In the genomic region with DNA sequence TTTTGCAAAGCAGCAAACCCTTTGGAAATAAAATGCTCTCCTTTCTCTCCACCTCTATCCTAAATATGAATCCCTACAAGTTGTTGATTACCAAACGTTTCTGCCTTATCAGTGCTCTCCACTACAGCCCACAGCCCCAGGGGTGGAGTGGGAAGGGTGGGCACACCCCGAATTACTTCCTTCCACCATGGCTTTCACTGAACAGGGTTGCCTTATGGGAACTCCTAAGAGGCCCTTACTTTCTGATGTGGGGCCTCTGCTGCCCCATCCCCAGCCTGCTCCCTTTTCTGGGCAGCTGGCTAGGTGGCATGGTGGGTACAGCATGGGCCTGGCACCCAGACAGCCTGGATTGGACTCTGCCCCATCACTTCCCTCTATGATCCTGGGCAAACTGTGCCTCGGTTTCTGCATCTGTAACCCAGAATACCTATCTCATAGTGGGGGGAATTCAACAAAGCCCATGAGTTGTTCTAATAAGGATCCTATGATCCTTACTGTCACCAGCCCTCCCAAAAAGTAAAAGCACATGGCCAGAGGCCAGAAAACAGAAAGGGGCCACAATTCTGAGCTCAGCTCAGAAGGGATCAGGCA, we compare ENCODE assay signal across 17 cellular contexts. TPM values are rescaled to one million over a fixed set of nuclear protein-coding genes. Genes with fewer than 3 reads are reported as not detected.
DNase-seq lines count a peak whose midpoint lies in the region; ATAC-seq, FAIRE-seq and TF ChIP-seq lines count a peak whose summit lies in the region.
"Had no signal": no experiment of that assay in that cellular context is flagged by ENCODE, and none has a peak within 500 bp of the region (broad histone marks: within the 10 kb centered on the region; RNA-seq: fewer than 3 reads in every experiment).

No MANE protein-coding gene starts in this region.

- intact Hi-C loops in K562 (cut with micrococcal nuclease): loop anchor here (5.0 kb wide), 1 partner anchor 46 kb away; a partner anchor contains a TSS

- peaks cover 12 to 13% of the 10 kb centered on the region in 2 experiments; a peak in 3 of 5 replicates for H3K4me1 ChIP-seq in K562 (replicated peaks in 1 of 2; ENCODE audit: control insufficient read depth in 2 of 2, insufficient read depth in 2 of 2, low read length in 2 of 2)
- no peaks in the 10 kb centered on the region for H3K4me1 ChIP-seq in osteoblast (ENCODE audit: insufficient read depth, low read length)
- H3K4me1 ChIP-seq in small intestine (ENCODE audit: control insufficient read depth in 2 of 2, insufficient read depth in 1 of 2, low read depth in 1 of 2, low read length in 1 of 2): no peaks in the 10 kb centered on the region
- H3K4me1 ChIP-seq: Caco-2 had no signal

- ATAC-seq in K562 (peak; percentile 74), GM21723 (IDR thresholded peaks at IDR 0.05; ENCODE audit: unreplicated experiment) (no peak)
- ATAC-seq: CD8-positive, alpha-beta T cell; HCT116 had no signal

- peak overlapping the region; percentile 53 for H2AFZ ChIP-seq in K562 (ENCODE audit: low read depth, low read length)
- H2AFZ ChIP-seq in osteoblast (ENCODE audit: low read length): no peak overlapping the region
- H2AFZ ChIP-seq: GM23248 had no signal

- H4K20me1 ChIP-seq in K562 (replicated peaks; ENCODE audit: control insufficient read depth, insufficient read depth, low read length) (no peaks in the 10 kb centered on the region), osteoblast (ENCODE audit: insufficient read depth, low read length) (no peaks in the 10 kb centered on the region)

- H3K36me3 ChIP-seq in K562 (ENCODE audit: control insufficient read depth, insufficient read depth, low read length) (no peaks in the 10 kb centered on the region), osteoblast (ENCODE audit: insufficient read depth, low read length) (no peaks in the 10 kb centered on the region), small intestine (ENCODE audit: control insufficient read depth in 2 of 2, insufficient read depth in 2 of 2, low read length in 2 of 2) (no peaks in the 10 kb centered on the region)

- peaks cover 0 to 1% of the 10 kb centered on the region in 2 experiments; a peak in 1 of 5 replicates for H3K27me3 ChIP-seq in K562 (ENCODE audit: control insufficient read depth in 2 of 2, insufficient read depth in 2 of 2, low read length in 2 of 2)
- peaks cover 15% of the 10 kb centered on the region for H3K27me3 ChIP-seq in osteoblast (ENCODE audit: insufficient read depth, low read length)
- no peaks in the 10 kb centered on the region for H3K27me3 ChIP-seq in small intestine (ENCODE audit: control insufficient read depth in 2 of 2, insufficient read depth in 2 of 2, low read length in 2 of 2)

- H3K4me3 ChIP-seq in K562 (no peak overlapping the region), osteoblast (ENCODE audit: insufficient read depth, low read length) (no peak overlapping the region), small intestine (ENCODE audit: low read depth in 1 of 2, low read length in 2 of 2) (no peak overlapping the region)
- H3K4me3 ChIP-seq: GM23248 had no signal

- CTCF ChIA-PET in K562 (lab: Yijun Ruan, JAX; ENCODE audit: low intra/inter-chr PET ratio): no interaction called here

- no peak for TF ChIP-seq RAD21 in K562 (CRISPR knock-in tag; conservative IDR thresholded peaks at IDR 0.05 in 1 of 2, IDR thresholded peaks at IDR 0.05 in 1 of 2)

- 29% methylated on average over 3 of the region's 3 CpGs for WGBS in K562 (ENCODE audit: insufficient coverage, low coverage, missing lambda C conversion rate)
- WGBS in small intestine, 3 donors: 42 to 58% (median 48%) methylated on average over 3 of the region's 3 CpGs

- no peaks in the 10 kb centered on the region for H3K9me1 ChIP-seq in K562 (ENCODE audit: control insufficient read depth, insufficient read depth, low read length)

- H3K9me3 ChIP-seq in K562 (replicated peaks; ENCODE audit: control insufficient read depth, insufficient read depth, low read depth, low read length) (no peaks in the 10 kb centered on the region), osteoblast (ENCODE audit: low read depth, low read length) (no peaks in the 10 kb centered on the region), small intestine (ENCODE audit: control insufficient read depth, low read depth) (no peaks in the 10 kb centered on the region)
- H3K9me3 ChIP-seq: Caco-2 had no signal

- no peak overlapping the region for H3K27ac ChIP-seq in K562 (ENCODE audit: extremely low read depth, low read depth, low read length)
- H3K27ac ChIP-seq in osteoblast (ENCODE audit: low read depth, low read length): no peak overlapping the region
- H3K27ac ChIP-seq in small intestine (ENCODE audit: low read depth in 1 of 2, low read length in 1 of 2): no peak overlapping the region
- H3K27ac ChIP-seq: 22Rv1, GM23248, HL-60 had no signal

- in situ Hi-C loops in K562 (cut with MboI): loop anchor here (25.0 kb wide), 1 partner anchor 846 kb away; no protein-coding TSS in a partner anchor

- POLR2A ChIA-PET in K562 (lab: Yijun Ruan, JAX): no interaction called here

- TF ChIP-seq CTCF in K562 (IDR thresholded peaks at IDR 0.05 in 2 of 3, conservative IDR thresholded peaks at IDR 0.05 in 1 of 3; ENCODE audit: insufficient read depth in 2 of 3, low read depth in 1 of 3, low read length in 3 of 3) (no peak), osteoblast (IDR thresholded peaks at IDR 0.05; ENCODE audit: extremely low read depth, low read depth, low read length) (no peak)

- peak; percentile 35 for DNase-seq in CMK (ENCODE audit: low read depth)
- DNase-seq in OCI-M2 (lab: John Stamatoyannopoulos, UW; ENCODE audit: unreplicated experiment): peak; percentile 56
- DNase-seq in K562 (ENCODE audit: extremely low read depth in 1 of 4, low spot score in 3 of 4): peak; percentile 17 to 37 (median 24)
- peak; percentile 49 for DNase-seq in osteoblast (ENCODE audit: insufficient read length, low spot score, missing footprints)
- no peak for DNase-seq in small intestine
- no peak for DNase-seq in GM03348 (ENCODE audit: low spot score)
- no peak for DNase-seq in NCI-H2196 treated with DMSO at 0.1 percent for 48 hours (lab: John Stamatoyannopoulos, UW; ENCODE audit: unreplicated experiment)
- DNase-seq: Caco-2; CD8-positive, alpha-beta T cell; DND-41; GDM1; GM23248 had no signal

- BruUV-seq in K562 (replicated peaks; lab: Mats Ljungman, UMichigan): no TSS peak

- no peaks in the 10 kb centered on the region for H3K79me2 ChIP-seq in K562 (ENCODE audit: control insufficient read depth, insufficient read depth, low read length)
- no peaks in the 10 kb centered on the region for H3K79me2 ChIP-seq in osteoblast (ENCODE audit: insufficient read depth, low read length)

- no peak for TF ChIP-seq POLR2A in K562 (conservative IDR thresholded peaks at IDR 0.05)

- H3K4me2 ChIP-seq in K562 (ENCODE audit: insufficient read depth, low read length): no peak overlapping the region
- no peak overlapping the region for H3K4me2 ChIP-seq in osteoblast (ENCODE audit: insufficient read depth, low read length)

- H3K9ac ChIP-seq in K562 (ENCODE audit: insufficient read depth in 1 of 2, low read depth in 2 of 2, low read length in 2 of 2): 0 out of 4 replicates have a peak overlapping the region, but pooled peaks of 1 of the 2 experiments have one; percentile 32
- H3K9ac ChIP-seq: GM23248 had no signal

- FAIRE-seq in K562 (lab: Jason Lieb, UNC) (no peak), small intestine (lab: Jason Lieb, UNC) (no peak)
- FAIRE-seq: H54 had no signal

- TF ChIP-seq EP300 in K562 (IDR thresholded peaks at IDR 0.05; ENCODE audit: low read length): peak; percentile 31; the same call in 1 of the 2 replicates

RNA-seq across cellular contexts. Expression of a gene that starts 16.1 kb away (rescaled TPM):
- 4.5 and 4.7 TPM in 2 replicates for total RNA-seq in K562 (2011; cell fraction: chromatin; rRNA removed; ENCODE audit: low replicate concordance)
- total RNA-seq in K562 (2011; cell fraction: nucleolus; rRNA removed): 2.7 and 2.9 TPM in 2 replicates
- total RNA-seq in K562 (2011; cell fraction: nucleoplasm; rRNA removed): 3.7 and 4.7 TPM in 2 replicates
- total RNA-seq in K562 (2014; rRNA removed): 0.18 and 0.86 TPM in 2 replicates
- total RNA-seq in K562 (2014; rRNA removed; fragmentation: Illumina TruSeq; extraction: Trizol): 1.4 and 1.6 TPM in 2 replicates
- total RNA-seq in K562 (2015; rRNA removed; fragmentation: Illumina TruSeq; extraction: Trizol): 0.43 and 0.53 TPM in 2 replicates
- total RNA-seq in K562 (2021): 0.98 TPM in 2 replicates
- polyA plus RNA-seq in K562 (2011; rRNA removed): 0.62 and 1.3 TPM in 2 replicates
- polyA plus RNA-seq in K562 (2011; cell fraction: cytosol; rRNA removed): 0.58 and 0.69 TPM in 2 replicates
- polyA plus RNA-seq in K562 (2011; cell fraction: nucleus; rRNA removed): 0.55 and 1.2 TPM in 2 replicates
- polyA plus RNA-seq in K562 (2012): 0.98 and 1.3 TPM in 2 replicates
- 0.89 and 1.0 TPM in 2 replicates for polyA plus RNA-seq in K562 (2014; fragmentation: Illumina TruSeq; extraction: Trizol)
- polyA plus RNA-seq in K562 (2014; fragmentation: Nextera tagmentation; extraction: Ambion mirVana): 1 to 10 TPM in 1 of 2 experiments, under 1 TPM in 1; 0.94 to 1.1 TPM
- 0.81 and 1.1 TPM in 2 replicates for polyA plus RNA-seq in K562 (2014; rRNA removed)
- 0.81 and 2.1 TPM in 2 replicates for polyA minus RNA-seq in K562 (2011; rRNA and poly(A)+ RNA removed)
- not detected in 2 replicates for polyA minus RNA-seq in K562 (2011; cell fraction: cytosol; rRNA and poly(A)+ RNA removed)
- polyA minus RNA-seq in K562 (2011; cell fraction: nucleus; rRNA and poly(A)+ RNA removed): 0.94 and 1.8 TPM in 2 replicates
- total RNA-seq in osteoblast: 0.29 and 1.4 TPM in 2 replicates
- polyA plus RNA-seq in small intestine: 1 to 10 TPM; 1.6 to 3.0 (median 1.8) TPM
- total RNA-seq: CD8-positive, alpha-beta T cell; GM23248 had no signal

RNA-seq across cellular contexts. Expression of a gene that starts 44.7 kb away (rescaled TPM):
- total RNA-seq in K562 (2011; cell fraction: chromatin; rRNA removed; ENCODE audit: low replicate concordance): 5.7 and 14.8 TPM in 2 replicates
- total RNA-seq in K562 (2011; cell fraction: nucleolus; rRNA removed): 4.0 and 5.0 TPM in 2 replicates
- total RNA-seq in K562 (2011; cell fraction: nucleoplasm; rRNA removed): 6.6 and 8.5 TPM in 2 replicates
- total RNA-seq in K562 (2014; rRNA removed): 12.9 and 14.1 TPM in 2 replicates
- total RNA-seq in K562 (2014; rRNA removed; fragmentation: Illumina TruSeq; extraction: Trizol): 33.2 and 39.0 TPM in 2 replicates
- total RNA-seq in K562 (2015; rRNA removed; fragmentation: Illumina TruSeq; extraction: Trizol): 21.3 and 22.2 TPM in 2 replicates
- total RNA-seq in K562 (2021): 18.4 and 21.3 TPM in 2 replicates
- 15.6 and 22.2 TPM in 2 replicates for polyA plus RNA-seq in K562 (2011; rRNA removed)
- polyA plus RNA-seq in K562 (2011; cell fraction: cytosol; rRNA removed): 6.4 and 11.8 TPM in 2 replicates
- 3.9 and 6.5 TPM in 2 replicates for polyA plus RNA-seq in K562 (2011; cell fraction: nucleus; rRNA removed)
- 24.7 and 24.9 TPM in 2 replicates for polyA plus RNA-seq in K562 (2012)
- polyA plus RNA-seq in K562 (2014; fragmentation: Illumina TruSeq; extraction: Trizol): 28.5 and 33.5 TPM in 2 replicates
- 10 to 100 TPM; 47.6 to 58.9 TPM for polyA plus RNA-seq in K562 (2014; fragmentation: Nextera tagmentation; extraction: Ambion mirVana)
- polyA plus RNA-seq in K562 (2014; rRNA removed): 14.5 and 14.6 TPM in 2 replicates
- polyA minus RNA-seq in K562 (2011; rRNA and poly(A)+ RNA removed): 29.7 and 32.3 TPM in 2 replicates
- 8.5 and 12.4 TPM in 2 replicates for polyA minus RNA-seq in K562 (2011; cell fraction: cytosol; rRNA and poly(A)+ RNA removed)
- polyA minus RNA-seq in K562 (2011; cell fraction: nucleus; rRNA and poly(A)+ RNA removed): 2.2 and 5.6 TPM in 2 replicates
- 22.4 and 26.8 TPM in 2 replicates for total RNA-seq in osteoblast
- 100 to 1,000 TPM in 2 of 3 donors, 10 to 100 TPM in 1; 76.2 to 215 (median 128) TPM for polyA plus RNA-seq in small intestine

RNA-seq across cellular contexts. Expression of a gene that starts 44.9 kb away (rescaled TPM):
- total RNA-seq in K562 (2011; cell fraction: chromatin; rRNA removed; ENCODE audit: low replicate concordance): 24.6 and 83.9 TPM in 2 replicates
- 8.7 and 20.5 TPM in 2 replicates for total RNA-seq in K562 (2011; cell fraction: nucleolus; rRNA removed)
- total RNA-seq in K562 (2011; cell fraction: nucleoplasm; rRNA removed): 27.6 and 27.7 TPM in 2 replicates
- total RNA-seq in K562 (2014; rRNA removed): 7.1 and 10.4 TPM in 2 replicates
- 12.3 and 13.9 TPM in 2 replicates for total RNA-seq in K562 (2014; rRNA removed; fragmentation: Illumina TruSeq; extraction: Trizol)
- 7.5 and 8.7 TPM in 2 replicates for total RNA-seq in K562 (2015; rRNA removed; fragmentation: Illumina TruSeq; extraction: Trizol)
- 9.8 and 12.9 TPM in 2 replicates for total RNA-seq in K562 (2021)
- polyA plus RNA-seq in K562 (2011; rRNA removed): 7.0 and 7.9 TPM in 2 replicates
- 2.8 and 3.8 TPM in 2 replicates for polyA plus RNA-seq in K562 (2011; cell fraction: cytosol; rRNA removed)
- 21.3 and 27.5 TPM in 2 replicates for polyA plus RNA-seq in K562 (2011; cell fraction: nucleus; rRNA removed)
- 4.6 and 7.2 TPM in 2 replicates for polyA plus RNA-seq in K562 (2012)
- 9.8 and 11.3 TPM in 2 replicates for polyA plus RNA-seq in K562 (2014; fragmentation: Illumina TruSeq; extraction: Trizol)
- polyA plus RNA-seq in K562 (2014; fragmentation: Nextera tagmentation; extraction: Ambion mirVana): 1 to 10 TPM in 1 of 2 experiments, under 1 TPM in 1; 0.83 to 1.6 TPM
- polyA plus RNA-seq in K562 (2014; rRNA removed): 8.0 and 9.4 TPM in 2 replicates
- 14.3 and 14.5 TPM in 2 replicates for polyA minus RNA-seq in K562 (2011; rRNA and poly(A)+ RNA removed)
- polyA minus RNA-seq in K562 (2011; cell fraction: cytosol; rRNA and poly(A)+ RNA removed): 4.3 and 9.4 TPM in 2 replicates
- 18.6 and 29.8 TPM in 2 replicates for polyA minus RNA-seq in K562 (2011; cell fraction: nucleus; rRNA and poly(A)+ RNA removed)
- total RNA-seq in osteoblast: 35.1 and 43.0 TPM in 2 replicates
- polyA plus RNA-seq in small intestine: 1 to 10 TPM; 3.8 to 5.4 (median 4.4) TPM

Comparison
In these comparisons a context has a peak if more than half of its experiments do, and no peak if none do; other contexts are left out.
1. DNase-seq: peak in CMK (single experiment), OCI-M2 (single experiment), K562 (4 of 4) and osteoblast (single experiment); none in small intestine (single experiment), GM03348 (single experiment) and NCI-H2196 treated with DMSO at 0.1 percent for 48 hours (single experiment).